ENCODE assay signal across 9 cellular contexts in genomic region chr11:8838248-8838647, GRCh38.
DNase-seq lines count a peak whose midpoint lies in the region; ATAC-seq and TF ChIP-seq lines count a peak whose summit lies in the region.
"Had no signal": no experiment of that assay in that cellular context is flagged by ENCODE, and none has a peak within 500 bp of the region (broad histone marks: within the 10 kb centered on the region; RNA-seq: fewer than 3 reads in every experiment).

No MANE protein-coding gene starts in this region.

- peak overlapping the region; percentile 24; the same call in 1 of the 2 replicates for H2AK5ac ChIP-seq in IMR-90 (ENCODE audit: low read depth, low read length)

- no peak overlapping the region; the same call in 1 of the 2 replicates for H3K9ac ChIP-seq in IMR-90 (ENCODE audit: low read depth, low read length)
- no peak overlapping the region for H3K9ac ChIP-seq in subcutaneous abdominal adipose tissue (ENCODE audit: low read length in 5 of 5)

- H2AFZ ChIP-seq in IMR-90 (replicated peaks; ENCODE audit: low read length, poor library complexity): no peak overlapping the region
- H2AFZ ChIP-seq in hepatocyte: no peak overlapping the region

- H2BK20ac ChIP-seq in IMR-90 (ENCODE audit: low read depth, low read length): peak overlapping the region; percentile 90

- no peaks in the 10 kb centered on the region for H3K9me2 ChIP-seq in hepatocyte (replicated peaks; ENCODE audit: insufficient read depth)

- H2AK9ac ChIP-seq in IMR-90 (replicated peaks; ENCODE audit: low read depth, low read length, poor library complexity): no peak overlapping the region

- peak overlapping the region; percentile 93 for H2BK120ac ChIP-seq in IMR-90 (ENCODE audit: low read depth, low read length)

- TF ChIP-seq POLR2A in IMR-90 (IDR thresholded peaks at IDR 0.05; ENCODE audit: low read depth, low read length): no peak
- no peak for TF ChIP-seq POLR2A in body of pancreas (IDR thresholded peaks at IDR 0.05)
- no peak for TF ChIP-seq POLR2A in erythroblast (IDR thresholded peaks at IDR 0.05; ENCODE audit: low read length)

- intact Hi-C loops in IMR-90 (cut with micrococcal nuclease) (no loop called here), body of pancreas (cut with DNase I) (no loop called here)

- TF ChIP-seq CTCF in IMR-90 (conservative IDR thresholded peaks at IDR 0.05; ENCODE audit: low read depth, low read length) (no peak), body of pancreas (IDR thresholded peaks at IDR 0.05) (no peak), hepatocyte (IDR thresholded peaks at IDR 0.05; ENCODE audit: poor library complexity) (no peak)

- POLR2A ChIA-PET in IMR-90 (lab: Charles Lee; ENCODE audit: unreplicated experiment): no interaction called here

- peaks cover 34% of the 10 kb centered on the region for H3K9me1 ChIP-seq in IMR-90 (ENCODE audit: insufficient read depth, low read length)

- in situ Hi-C loops in IMR-90 (cut with MboI; ENCODE audit: low sequenced_read_pairs): no loop called here

- peak overlapping the region; percentile 45 for H3K4me2 ChIP-seq in IMR-90 (ENCODE audit: low read depth, low read length)
- H3K4me2 ChIP-seq in hepatocyte: peak overlapping the region; percentile 10

- CTCF ChIA-PET in IMR-90 (lab: Yijun Ruan, JAX): interaction anchor here (1.1 kb wide), 1 partner anchor 35 kb away, joined by 4 read pairs; no protein-coding TSS in a partner anchor

- BruUV-seq in IMR-90 (replicated peaks; lab: Mats Ljungman, UMichigan): no TSS peak

- H3K4me1 ChIP-seq in IMR-90 (ENCODE audit: control insufficient read depth, insufficient read depth, low read length) (peaks cover 33% of the 10 kb centered on the region), body of pancreas (peaks cover 22% of the 10 kb centered on the region), hepatocyte (ENCODE audit: insufficient read depth) (peaks cover 29% of the 10 kb centered on the region), subcutaneous abdominal adipose tissue (ENCODE audit: control insufficient read depth in 5 of 5, insufficient read depth in 5 of 5, low read length in 5 of 5) (peaks cover 0 to 32% (median 9%) of the 10 kb centered on the region in 5 donors)

- H4K8ac ChIP-seq in IMR-90 (ENCODE audit: low read depth in 2 of 2, low read length in 2 of 2): peak overlapping the region; percentile 43 to 93

- 40% methylated on average over 1 of the region's 7 CpGs; no CpG with 5 or more reads in 1 of the 2 experiments for WGBS in IMR-90 (ENCODE audit: extremely low coverage in 2 of 2, insufficient read length in 1 of 2), 2 experiments
- WGBS in body of pancreas, 2 donors: 67% methylated on average over 7 of the region's 7 CpGs
- WGBS in hepatocyte (ENCODE audit: low lambda C conversion rate, missing lambda C conversion rate): 63% methylated on average over 7 of the region's 7 CpGs

- H3K23ac ChIP-seq in IMR-90 (ENCODE audit: low read depth, low read length): peak overlapping the region; percentile 88; the same call in 1 of the 2 replicates

- peaks cover 30 to 79% of the 10 kb centered on the region in 2 experiments for H3K79me1 ChIP-seq in IMR-90 (ENCODE audit: low read depth in 1 of 2, low read length in 2 of 2)

- H4K5ac ChIP-seq in IMR-90 (ENCODE audit: low read depth, low read length): peak overlapping the region; percentile 91; the same call in 1 of the 2 replicates

- ATAC-seq in IMR-90 (ENCODE audit: low read depth): peak; percentile 71
- ATAC-seq in body of pancreas: no peak

- DNase-seq in IMR-90: peak; percentile 94
- no peak for DNase-seq in body of pancreas
- no peak for DNase-seq in hepatocyte (ENCODE audit: low spot score)
- no peak for DNase-seq in glomerular visceral epithelial cell (ENCODE audit: extremely low spot score)
- no peak for DNase-seq in erythroblast (lab: John Stamatoyannopoulos, UW)
- no peak for DNase-seq in activated T-cell treated with anti-CD3 and anti-CD28 coated beads, Interleukin-2, amount 50 U/mL, for 48 hours
- DNase-seq in KG1 (lab: John Stamatoyannopoulos, UW): no peak
- DNase-seq: NK-92 treated with Interleukin-12 subunit alpha and Interleukin-12 subunit beta, amount 100 ng/mL, for 24 hours had no signal

- H3K9me3 ChIP-seq in IMR-90 (ENCODE audit: control insufficient read depth, insufficient read depth, low read length) (no peaks in the 10 kb centered on the region), body of pancreas (no peaks in the 10 kb centered on the region), hepatocyte (ENCODE audit: low read depth) (no peaks in the 10 kb centered on the region), subcutaneous abdominal adipose tissue (ENCODE audit: control insufficient read depth in 5 of 5, low read length in 5 of 5) (no peaks in the 10 kb centered on the region)

- peak overlapping the region; percentile 40; the same call in 1 of the 2 replicates for H3K56ac ChIP-seq in IMR-90 (ENCODE audit: extremely low read depth, insufficient read depth, low read length)

- H3K27me3 ChIP-seq in IMR-90 (ENCODE audit: control insufficient read depth, insufficient read depth, low read length) (no peaks in the 10 kb centered on the region), body of pancreas (no peaks in the 10 kb centered on the region), hepatocyte (no peaks in the 10 kb centered on the region), subcutaneous abdominal adipose tissue (ENCODE audit: control insufficient read depth in 5 of 5, insufficient read depth in 4 of 5, low read length in 5 of 5) (peaks cover 0 to 2% (median 0%) of the 10 kb centered on the region in 5 donors)

- H3K14ac ChIP-seq in IMR-90 (replicated peaks; ENCODE audit: low read depth, low read length): peak overlapping the region; percentile 65; the same call in 1 of the 2 replicates

- peak overlapping the region; percentile 83 for H2BK5ac ChIP-seq in IMR-90 (ENCODE audit: low read depth, low read length, poor library complexity, severe bottlenecking)

- peak overlapping the region; percentile 71; the same call in 1 of the 3 replicates for H2BK15ac ChIP-seq in IMR-90 (ENCODE audit: low read depth, low read length)

- H3K4me3 ChIP-seq in IMR-90 (ENCODE audit: insufficient read depth, low read depth, low read length) (no peak overlapping the region), body of pancreas (no peak overlapping the region), hepatocyte (no peak overlapping the region), subcutaneous abdominal adipose tissue (ENCODE audit: low read depth in 1 of 5, low read length in 5 of 5) (no peak overlapping the region)

- no peak for TF ChIP-seq RAD21 in IMR-90 (IDR thresholded peaks at IDR 0.05; ENCODE audit: low read length)

- peak overlapping the region; percentile 92 for H4K91ac ChIP-seq in IMR-90 (ENCODE audit: insufficient read depth, low read depth, low read length)

- peaks cover 40% of the 10 kb centered on the region for H3K79me2 ChIP-seq in hepatocyte

- peak overlapping the region; percentile 92 for H3K4ac ChIP-seq in IMR-90 (ENCODE audit: low read depth, low read length)

- H3K18ac ChIP-seq in IMR-90 (ENCODE audit: low read depth, low read length): peak overlapping the region; percentile 92

- dilution Hi-C loops in IMR-90 (cut with HindIII; ENCODE audit: low sequenced_read_pairs, unreplicated experiment): no loop called here

- H4K20me1 ChIP-seq in IMR-90 (ENCODE audit: insufficient read depth, low read length) (0 out of 2 replicates have a peak, but pooled peaks cover 3% of the 10 kb centered on the region), hepatocyte (ENCODE audit: insufficient read depth, poor library complexity, severe bottlenecking) (no peaks in the 10 kb centered on the region)

- H3K36me3 ChIP-seq in IMR-90 (ENCODE audit: control insufficient read depth, insufficient read depth, low read length): peaks cover 3% of the 10 kb centered on the region
- H3K36me3 ChIP-seq in body of pancreas (replicated peaks in 1 of 2; ENCODE audit: insufficient read depth in 1 of 2, low read depth in 2 of 2): no peaks in the 10 kb centered on the region
- H3K36me3 ChIP-seq in hepatocyte (replicated peaks; ENCODE audit: insufficient read depth, low read depth): no peaks in the 10 kb centered on the region
- H3K36me3 ChIP-seq in subcutaneous abdominal adipose tissue (ENCODE audit: control insufficient read depth in 5 of 5, insufficient read depth in 5 of 5, low read length in 5 of 5): no peaks in the 10 kb centered on the region

- H3K27ac ChIP-seq in IMR-90 (ENCODE audit: insufficient read depth, low read length): peak overlapping the region; percentile 96
- peak overlapping the region; percentile 4 to 79 (median 54) for H3K27ac ChIP-seq in body of pancreas
- H3K27ac ChIP-seq in hepatocyte: peak overlapping the region; percentile 87
- peak overlapping the region; percentile 1 for H3K27ac ChIP-seq in subcutaneous abdominal adipose tissue (ENCODE audit: low read depth, low read length)

TF ChIP-seq in IMR-90, 13 proteins besides CTCF, POLR2A, EP300 and RAD21 (continues in another document):
- TF ChIP-seq NFE2L2 (IDR thresholded peaks at IDR 0.05; ENCODE audit: low read depth, low read length) (no peak; the same call in 1 of the 2 replicates), RFX5 (IDR thresholded peaks at IDR 0.05; ENCODE audit: low read depth, low read length) (no peak), SMC3 (IDR thresholded peaks at IDR 0.05; ENCODE audit: low read depth, low read length) (no peak), FOS (IDR thresholded peaks at IDR 0.05; ENCODE audit: low read depth, low read length) (0 out of 2 replicates have a peak, but pooled peaks have one; percentile 8), MXI1 (IDR thresholded peaks at IDR 0.05; ENCODE audit: borderline replicate concordance, low read depth, low read length) (no peak), BHLHE40 (IDR thresholded peaks at IDR 0.05; ENCODE audit: low read depth, low read length) (no peak), CHD1 (IDR thresholded peaks at IDR 0.05; ENCODE audit: low read depth, low read length) (no peak), CEBPB (IDR thresholded peaks at IDR 0.05; ENCODE audit: low read depth, low read length) (peak; percentile 99)
- TF ChIP-seq, protein P1, sequence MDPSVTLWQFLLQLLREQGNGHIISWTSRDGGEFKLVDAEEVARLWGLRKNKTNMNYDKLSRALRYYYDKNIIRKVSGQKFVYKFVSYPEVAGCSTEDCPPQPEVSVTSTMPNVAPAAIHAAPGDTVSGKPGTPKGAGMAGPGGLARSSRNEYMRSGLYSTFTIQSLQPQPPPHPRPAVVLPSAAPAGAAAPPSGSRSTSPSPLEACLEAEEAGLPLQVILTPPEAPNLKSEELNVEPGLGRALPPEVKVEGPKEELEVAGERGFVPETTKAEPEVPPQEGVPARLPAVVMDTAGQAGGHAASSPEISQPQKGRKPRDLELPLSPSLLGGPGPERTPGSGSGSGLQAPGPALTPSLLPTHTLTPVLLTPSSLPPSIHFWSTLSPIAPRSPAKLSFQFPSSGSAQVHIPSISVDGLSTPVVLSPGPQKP (IDR thresholded peaks at IDR 0.05; ENCODE audit: borderline replicate concordance, low read depth, low read length): no peak

Comparison
In these comparisons a context has a peak if more than half of its experiments do, and no peak if none do; other contexts are left out.
1. H3K27ac ChIP-seq: peak in every context shown above with its lines; median percentile 96 in IMR-90; 87 in hepatocyte; 54 in body of pancreas; 1 in subcutaneous abdominal adipose tissue.